In the genomic region with DNA sequence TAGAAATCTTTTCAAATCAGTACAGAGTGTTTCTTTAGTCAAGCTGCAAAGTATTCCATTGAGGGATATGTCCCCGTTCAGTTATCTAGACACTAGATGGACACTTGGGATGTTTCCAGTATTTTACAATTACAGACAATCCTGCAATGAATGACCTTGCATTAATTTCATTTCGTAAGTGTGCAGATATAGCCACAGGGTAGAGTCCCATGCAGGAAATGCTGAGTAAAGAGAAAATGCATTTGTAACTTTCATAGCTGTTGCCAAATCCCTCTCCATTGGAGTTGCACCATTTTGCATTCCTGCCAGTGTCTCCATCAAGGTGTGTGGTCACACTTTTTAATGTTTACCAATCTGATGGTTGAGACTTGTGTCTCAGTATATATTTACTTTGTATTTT, we compare ENCODE assay signal across 1 cellular context.
TF ChIP-seq lines count a peak whose summit lies in the region.

No MANE protein-coding gene starts in this region.

TF ChIP-seq in WTC11, 78 proteins besides CTCF, POLR2A, EP300 and RAD21 (continued from another document):
- TF ChIP-seq, protein P1, sequence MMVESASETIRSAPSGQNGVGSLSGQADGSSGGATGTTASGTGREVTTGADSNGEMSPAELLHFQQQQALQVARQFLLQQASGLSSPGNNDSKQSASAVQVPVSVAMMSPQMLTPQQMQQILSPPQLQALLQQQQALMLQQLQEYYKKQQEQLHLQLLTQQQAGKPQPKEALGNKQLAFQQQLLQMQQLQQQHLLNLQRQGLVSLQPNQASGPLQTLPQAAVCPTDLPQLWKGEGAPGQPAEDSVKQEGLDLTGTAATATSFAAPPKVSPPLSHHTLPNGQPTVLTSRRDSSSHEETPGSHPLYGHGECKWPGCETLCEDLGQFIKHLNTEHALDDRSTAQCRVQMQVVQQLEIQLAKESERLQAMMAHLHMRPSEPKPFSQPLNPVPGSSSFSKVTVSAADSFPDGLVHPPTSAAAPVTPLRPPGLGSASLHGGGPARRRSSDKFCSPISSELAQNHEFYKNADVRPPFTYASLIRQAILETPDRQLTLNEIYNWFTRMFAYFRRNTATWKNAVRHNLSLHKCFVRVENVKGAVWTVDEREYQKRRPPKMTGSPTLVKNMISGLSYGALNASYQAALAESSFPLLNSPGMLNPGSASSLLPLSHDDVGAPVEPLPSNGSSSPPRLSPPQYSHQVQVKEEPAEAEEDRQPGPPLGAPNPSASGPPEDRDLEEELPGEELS (CRISPR knock-in tag; IDR thresholded peaks at IDR 0.05): no peak
- TF ChIP-seq CREM (CRISPR knock-in tag; IDR thresholded peaks at IDR 0.05): no peak
